ENCODE assay signal across 10 cellular contexts in the genomic region with DNA sequence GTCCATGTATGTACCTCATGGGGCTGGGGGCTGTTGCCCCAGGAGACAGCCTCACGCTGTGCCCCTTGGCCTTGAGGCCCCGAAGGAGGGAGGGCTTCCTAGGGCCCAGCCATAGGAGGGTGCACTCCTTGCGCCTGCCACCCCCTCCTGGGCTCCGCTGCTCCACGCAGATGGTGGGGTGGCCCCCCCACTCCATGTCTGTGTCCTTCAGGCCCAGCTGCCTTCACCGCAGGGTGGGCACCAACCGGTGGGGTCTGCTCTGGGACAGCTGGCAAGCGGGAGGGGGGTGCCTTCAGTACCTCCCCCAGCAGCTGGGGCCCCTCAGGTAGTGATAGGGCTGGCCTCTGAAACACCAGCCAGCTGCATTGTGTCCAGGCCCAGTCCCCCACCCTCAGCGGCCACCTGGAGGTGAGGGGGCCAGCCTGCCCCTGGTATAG. TPM values are rescaled to one million over a fixed set of nuclear protein-coding genes. Genes with fewer than 3 reads are reported as not detected.
DNase-seq lines count a peak whose midpoint lies in the region; TF ChIP-seq lines count a peak whose summit lies in the region.
"Had no signal": no experiment of that assay in that cellular context is flagged by ENCODE, and none has a peak within 500 bp of the region (broad histone marks: within the 10 kb centered on the region; RNA-seq: fewer than 3 reads in every experiment).

No MANE protein-coding gene starts in this region.

- H3K79me2 ChIP-seq in hepatocyte: peaks cover 18% of the 10 kb centered on the region

- no peak overlapping the region for H3K4me3 ChIP-seq in GM06990 (replicated peaks; ENCODE audit: low read depth, low read length)
- no peak overlapping the region for H3K4me3 ChIP-seq in hepatocyte
- H3K4me3 ChIP-seq in rectal smooth muscle tissue (ENCODE audit: low read length): peak overlapping the region; percentile 51

- H3K9me3 ChIP-seq in hepatocyte (ENCODE audit: low read depth): no peaks in the 10 kb centered on the region

- CTCF ChIA-PET in HEK293T (lab: Yijun Ruan, JAX): no interaction called here

- no peaks in the 10 kb centered on the region for H3K9me2 ChIP-seq in hepatocyte (replicated peaks; ENCODE audit: insufficient read depth)

- H3K9ac ChIP-seq in rectal smooth muscle tissue (ENCODE audit: low read length): peak overlapping the region; percentile 72

- WGBS in hepatocyte (ENCODE audit: low lambda C conversion rate, missing lambda C conversion rate): 92% methylated on average over 9 of the region's 9 CpGs

- H3K27me3 ChIP-seq in GM06990 (replicated peaks; ENCODE audit: control insufficient read depth, insufficient read depth, low read length) (no peaks in the 10 kb centered on the region), hepatocyte (no peaks in the 10 kb centered on the region), rectal smooth muscle tissue (ENCODE audit: control insufficient read depth, insufficient read depth, low read length) (no peaks in the 10 kb centered on the region)

- POLR2A ChIA-PET in HEK293T (lab: Yijun Ruan, JAX): interaction anchor here (0.6 to 7.2 kb wide), 2 partner anchors 15 to 1566 kb away, joined by 3 to 55 read pairs; a partner anchor contains a TSS

- peak; percentile 9 for DNase-seq in GM06990 (ENCODE audit: extremely low read depth, insufficient read length)
- no peak for DNase-seq in hepatocyte (ENCODE audit: low spot score)
- no peak for DNase-seq in NCI-H446 (lab: John Stamatoyannopoulos, UW)
- no peak for DNase-seq in GOT3 (lab: John Stamatoyannopoulos, UW)
- DNase-seq in activated CD8-positive, alpha-beta memory T cell treated with anti-CD3 and anti-CD28 coated beads, Interleukin-2, amount 50 U/mL, for 48 hours: no peak
- no peak for DNase-seq in HEK293T (ENCODE audit: extremely low spot score)
- DNase-seq: NCI-H1694 treated with DMSO at 0.1 percent for 48 hours had no signal

- H3K27ac ChIP-seq in angular gyrus (ENCODE audit: low read depth, low read length): peak overlapping the region; percentile 96
- peak overlapping the region; percentile 91 for H3K27ac ChIP-seq in hepatocyte
- H3K27ac ChIP-seq in rectal smooth muscle tissue (ENCODE audit: low read depth, low read length): peak overlapping the region; percentile 97

- TF ChIP-seq CTCF in GM06990 (IDR thresholded peaks at IDR 0.05; ENCODE audit: insufficient read depth, low read length, poor library complexity, severe bottlenecking) (no peak), hepatocyte (IDR thresholded peaks at IDR 0.05; ENCODE audit: poor library complexity) (no peak)

- peaks cover 31% of the 10 kb centered on the region for H3K36me3 ChIP-seq in GM06990 (ENCODE audit: control insufficient read depth, insufficient read depth, low read length)
- H3K36me3 ChIP-seq in hepatocyte (replicated peaks; ENCODE audit: insufficient read depth, low read depth): no peaks in the 10 kb centered on the region
- peaks cover 21% of the 10 kb centered on the region for H3K36me3 ChIP-seq in rectal smooth muscle tissue (ENCODE audit: control insufficient read depth, insufficient read depth, low read length)

- H2AFZ ChIP-seq in hepatocyte: no peak overlapping the region

- peaks cover 19% of the 10 kb centered on the region for H4K20me1 ChIP-seq in hepatocyte (ENCODE audit: insufficient read depth, poor library complexity, severe bottlenecking)

- H3K4me2 ChIP-seq in hepatocyte: peak overlapping the region; percentile 62

- H3K4me1 ChIP-seq in hepatocyte (ENCODE audit: insufficient read depth) (peaks cover 30% of the 10 kb centered on the region), rectal smooth muscle tissue (ENCODE audit: control insufficient read depth, insufficient read depth, low read length) (peaks cover 31% of the 10 kb centered on the region)

TF ChIP-seq in HEK293T, 16 proteins besides CTCF, POLR2A, EP300 and RAD21:
- TF ChIP-seq HDGF (IDR thresholded peaks at IDR 0.05; ENCODE audit: borderline replicate concordance) (no peak), FOXM1 (IDR thresholded peaks at IDR 0.05; ENCODE audit: borderline replicate concordance) (no peak), LEF1 (IDR thresholded peaks at IDR 0.05; ENCODE audit: borderline replicate concordance) (no peak), FOXK2 (IDR thresholded peaks at IDR 0.05) (no peak), SP1 (IDR thresholded peaks at IDR 0.05) (no peak), BHLHE40 (IDR thresholded peaks at IDR 0.05; ENCODE audit: borderline replicate concordance) (no peak), SUZ12 (IDR thresholded peaks at IDR 0.05) (no peak), L3MBTL2 (conservative IDR thresholded peaks at IDR 0.05) (no peak), ZNF384 (IDR thresholded peaks at IDR 0.05) (no peak)
- TF ChIP-seq, protein P1, sequence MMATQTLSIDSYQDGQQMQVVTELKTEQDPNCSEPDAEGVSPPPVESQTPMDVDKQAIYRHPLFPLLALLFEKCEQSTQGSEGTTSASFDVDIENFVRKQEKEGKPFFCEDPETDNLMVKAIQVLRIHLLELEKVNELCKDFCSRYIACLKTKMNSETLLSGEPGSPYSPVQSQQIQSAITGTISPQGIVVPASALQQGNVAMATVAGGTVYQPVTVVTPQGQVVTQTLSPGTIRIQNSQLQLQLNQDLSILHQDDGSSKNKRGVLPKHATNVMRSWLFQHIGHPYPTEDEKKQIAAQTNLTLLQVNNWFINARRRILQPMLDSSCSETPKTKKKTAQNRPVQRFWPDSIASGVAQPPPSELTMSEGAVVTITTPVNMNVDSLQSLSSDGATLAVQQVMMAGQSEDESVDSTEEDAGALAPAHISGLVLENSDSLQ (IDR thresholded peaks at IDR 0.05): no peak

RNA-seq across cellular contexts. Expression of a gene that starts 0.3 kb away (rescaled TPM):
- 0.80 and 1.6 TPM in 2 replicates for total RNA-seq in hepatocyte
- 0.40 and 0.63 TPM in 2 replicates for polyA plus RNA-seq in hepatocyte
- polyA plus RNA-seq: CD14-positive monocyte had no signal

RNA-seq across cellular contexts. Expression of a gene that starts 10.0 kb away (rescaled TPM):
- 157 and 158 TPM in 2 replicates for total RNA-seq in hepatocyte
- 306 and 368 TPM in 2 replicates for polyA plus RNA-seq in hepatocyte

RNA-seq across cellular contexts. Expression of a gene that starts 15.6 kb away (rescaled TPM):
- 5.0 and 5.7 TPM in 2 replicates for total RNA-seq in hepatocyte
- 4.7 and 5.6 TPM in 2 replicates for polyA plus RNA-seq in hepatocyte

RNA-seq across cellular contexts. Expression of a gene that starts 40.9 kb away (rescaled TPM):
- 59.6 and 64.8 TPM in 2 replicates for total RNA-seq in hepatocyte
- 122 and 130 TPM in 2 replicates for polyA plus RNA-seq in hepatocyte

RNA-seq across cellular contexts. Expression of a gene that starts 46.9 kb away (rescaled TPM):
- 8.3 and 12.3 TPM in 2 replicates for total RNA-seq in hepatocyte
- 24.6 and 31.6 TPM in 2 replicates for polyA plus RNA-seq in hepatocyte
